In genomic region chr5:18745988-18746615, GRCh38 we compare ENCODE assay signal across 8 cellular contexts.
A peak's percentile ranks its signal among the peaks of the same experiment; 100 is the strongest.
DNase-seq lines count a peak whose midpoint lies in the region; ATAC-seq, FAIRE-seq and TF ChIP-seq lines count a peak whose summit lies in the region.

No MANE protein-coding gene starts in this region.

- CTCF ChIA-PET in activated naive CD4-positive, alpha-beta T cell treated with anti-CD3 and anti-CD28 coated beads for 36 hours (lab: Charles Lee), result no interaction called here
- CTCF ChIA-PET in HepG2 (lab: Yijun Ruan, JAX; ENCODE audit: low intra/inter-chr PET ratio, low total read pairs), result no interaction called here

- H3K36me3 Mint-ChIP-seq in activated naive CD4-positive, alpha-beta T cell treated with anti-CD3 and anti-CD28 coated beads for 36 hours (ENCODE audit: low read depth), result peaks cover 3% of the 10 kb centered on the region

- DNase-seq in ELR (ENCODE audit: low read depth) (peak; percentile 43), HT1080 (ENCODE audit: low read depth) (peak; percentile 82), Peyer's patch (peak in 2 of 3 donors; percentile 49 to 68), HepG2 (ENCODE audit: low spot score) (peak; percentile 45), cerebellar nuclear complex (lab: John Stamatoyannopoulos, UW) (no peak)
- peak; percentile 40 for DNase-seq in activated naive CD4-positive, alpha-beta T cell treated with anti-CD3 and anti-CD28 coated beads for 36 hours

- TF ChIP-seq POLR2A in Peyer's patch (IDR thresholded peaks at IDR 0.05) (no peak), HepG2 (IDR thresholded peaks at IDR 0.05; ENCODE audit: insufficient read depth in 1 of 2, low read depth in 2 of 2, low read length in 2 of 2) (no peak)

- ATAC-seq in GM21515 (IDR thresholded peaks at IDR 0.05; ENCODE audit: unreplicated experiment) (peak; percentile 77), HepG2 (peak; percentile 86)

- H2AFZ ChIP-seq in HepG2 (ENCODE audit: low read length), result peak overlapping the region; percentile 92

- H3K9ac ChIP-seq in HepG2 (ENCODE audit: insufficient read depth, low read depth, low read length) (peak overlapping the region; percentile 69), subcutaneous abdominal adipose tissue (ENCODE audit: low read length in 5 of 5) (peak overlapping the region in 4 of 5 donors; percentile 38 to 71 (median 60))

- no peak for TF ChIP-seq CTCF in Peyer's patch (IDR thresholded peaks at IDR 0.05)
- no peak for TF ChIP-seq CTCF in HepG2 (CRISPR knock-in tag; IDR thresholded peaks at IDR 0.05)

- H3K4me1 Mint-ChIP-seq in activated naive CD4-positive, alpha-beta T cell treated with anti-CD3 and anti-CD28 coated beads for 36 hours (ENCODE audit: low read depth), result peaks cover 30% of the 10 kb centered on the region

- H3K27me3 ChIP-seq in Peyer's patch (no peaks in the 10 kb centered on the region), HepG2 (ENCODE audit: control insufficient read depth in 1 of 2, insufficient read depth in 2 of 2, low read length in 2 of 2) (no peaks in the 10 kb centered on the region; a peak in 1 of 5 replicates), subcutaneous abdominal adipose tissue (ENCODE audit: control insufficient read depth in 5 of 5, insufficient read depth in 4 of 5, low read length in 5 of 5) (no peaks in the 10 kb centered on the region)

- TF ChIP-seq RAD21 in HepG2 (CRISPR knock-in tag; IDR thresholded peaks at IDR 0.05), result no peak

- under 1% methylated on average over 7 of the region's 9 CpGs for WGBS in HepG2 (ENCODE audit: low lambda C conversion rate)

- peaks cover 10% of the 10 kb centered on the region for H3K9me3 Mint-ChIP-seq in activated naive CD4-positive, alpha-beta T cell treated with anti-CD3 and anti-CD28 coated beads for 36 hours

- H3K9me3 ChIP-seq in Peyer's patch (no peaks in the 10 kb centered on the region), HepG2 (ENCODE audit: low read length) (no peaks in the 10 kb centered on the region), subcutaneous abdominal adipose tissue (ENCODE audit: control insufficient read depth in 5 of 5, low read length in 5 of 5) (peaks cover 0 to 3% (median 0%) of the 10 kb centered on the region in 5 donors)

- no peaks in the 10 kb centered on the region for H3K27me3 Mint-ChIP-seq in activated naive CD4-positive, alpha-beta T cell treated with anti-CD3 and anti-CD28 coated beads for 36 hours (ENCODE audit: low read depth)

- H4K20me1 ChIP-seq in HepG2 (ENCODE audit: insufficient read depth, low read length), result no peaks in the 10 kb centered on the region

- H3K27ac ChIP-seq in Peyer's patch (peak overlapping the region; percentile 71 to 80 (median 78)), HepG2 (ENCODE audit: extremely low read length, insufficient read depth, low read length) (peak overlapping the region; percentile 49), subcutaneous abdominal adipose tissue (ENCODE audit: low read depth, low read length) (peak overlapping the region; percentile 54)

- POLR2A ChIA-PET in HepG2 (lab: Yijun Ruan, JAX), result no interaction called here

- in situ Hi-C loops in HepG2 (cut with HindIII; ENCODE audit: extremely low pct_ligation_motif_present, low pct_unique_long_range_greater_than_20kb), result no loop called here

- TF ChIP-seq EP300 in HepG2 (IDR thresholded peaks at IDR 0.05; ENCODE audit: low read depth in 2 of 2, low read length in 2 of 2), result no peak
- TF ChIP-seq EP300 in HepG2 (CRISPR knock-in tag; IDR thresholded peaks at IDR 0.05; ENCODE audit: borderline replicate concordance), result no peak

- FAIRE-seq in HepG2 (lab: Jason Lieb, UNC), result peak; percentile 28

- H3K4me3 ChIP-seq in Peyer's patch (peak overlapping the region; percentile 54 to 61 (median 58)), HepG2 (replicated peaks in 1 of 3; ENCODE audit: insufficient read depth in 1 of 3, low read depth in 2 of 3, low read length in 3 of 3) (peak overlapping the region; percentile 64 to 89 (median 73)), subcutaneous abdominal adipose tissue (ENCODE audit: low read depth in 1 of 5, low read length in 5 of 5) (peak overlapping the region; percentile 60 to 84 (median 74))

- H3K36me3 ChIP-seq in Peyer's patch, result no peaks in the 10 kb centered on the region
- H3K36me3 ChIP-seq in HepG2 (replicated peaks in 1 of 2; ENCODE audit: control insufficient read depth in 1 of 2, insufficient read depth in 2 of 2, low read length in 2 of 2), result no peaks in the 10 kb centered on the region
- no peaks in the 10 kb centered on the region for H3K36me3 ChIP-seq in subcutaneous abdominal adipose tissue (ENCODE audit: control insufficient read depth in 5 of 5, insufficient read depth in 5 of 5, low read length in 5 of 5)

- BruUV-seq in HepG2 (replicated peaks; lab: Mats Ljungman, UMichigan), result no TSS peak

- H3K4me1 ChIP-seq in Peyer's patch (peaks cover 0 to 3% (median 0%) of the 10 kb centered on the region in 4 donors), HepG2 (ENCODE audit: insufficient read depth, low read length) (peaks cover 13% of the 10 kb centered on the region; the same call in 1 of the 2 replicates), subcutaneous abdominal adipose tissue (ENCODE audit: control insufficient read depth in 5 of 5, insufficient read depth in 5 of 5, low read length in 5 of 5) (peaks cover 0 to 6% (median 0%) of the 10 kb centered on the region in 5 donors)

- H3K27ac Mint-ChIP-seq in activated naive CD4-positive, alpha-beta T cell treated with anti-CD3 and anti-CD28 coated beads for 36 hours, result peak overlapping the region; percentile 87

- intact Hi-C loops in activated naive CD4-positive, alpha-beta T cell treated with anti-CD3 and anti-CD28 coated beads for 36 hours (cut with micrococcal nuclease), result loop anchor here (1.0 to 2.0 kb wide), 2 partner anchors 16 to 47 kb away; no protein-coding TSS in a partner anchor
- intact Hi-C loops in HepG2 (cut with micrococcal nuclease; ENCODE audit: unreplicated experiment), result no loop called here

- no peaks in the 10 kb centered on the region for H3K79me2 ChIP-seq in HepG2 (ENCODE audit: insufficient read depth, low read length)

- peak overlapping the region; percentile 90 for H3K4me2 ChIP-seq in HepG2 (ENCODE audit: low read depth, low read length)

- H3K4me3 Mint-ChIP-seq in activated naive CD4-positive, alpha-beta T cell treated with anti-CD3 and anti-CD28 coated beads for 36 hours, result peak overlapping the region; percentile 81

TF ChIP-seq in HepG2, 621 proteins besides CTCF, POLR2A, EP300 and RAD21 (continues in another document):
- TF ChIP-seq NFIB (CRISPR knock-in tag; IDR thresholded peaks at IDR 0.05; ENCODE audit: borderline replicate concordance) (no peak), ZNF607 (CRISPR knock-in tag; IDR thresholded peaks at IDR 0.05; ENCODE audit: borderline replicate concordance) (no peak), SRY (CRISPR knock-in tag; IDR thresholded peaks at IDR 0.05) (no peak), DNMT1 (CRISPR knock-in tag; IDR thresholded peaks at IDR 0.05) (no peak), ZBTB1 (CRISPR knock-in tag; IDR thresholded peaks at IDR 0.05; ENCODE audit: borderline replicate concordance) (no peak), RBFOX2 (IDR thresholded peaks at IDR 0.05; ENCODE audit: low read depth, low read length) (0 out of 2 replicates have a peak, but pooled peaks have one; percentile 18), ETV5 (CRISPR knock-in tag; IDR thresholded peaks at IDR 0.05; ENCODE audit: borderline replicate concordance) (no peak), RBM22 (optimal IDR thresholded peaks at IDR 0.05; ENCODE audit: low read length) (no peak), FOSL2 (CRISPR knock-in tag; IDR thresholded peaks at IDR 0.05) (peak; percentile 66), ZNF770 (CRISPR knock-in tag; IDR thresholded peaks at IDR 0.05) (no peak)
- TF ChIP-seq, protein P1, sequence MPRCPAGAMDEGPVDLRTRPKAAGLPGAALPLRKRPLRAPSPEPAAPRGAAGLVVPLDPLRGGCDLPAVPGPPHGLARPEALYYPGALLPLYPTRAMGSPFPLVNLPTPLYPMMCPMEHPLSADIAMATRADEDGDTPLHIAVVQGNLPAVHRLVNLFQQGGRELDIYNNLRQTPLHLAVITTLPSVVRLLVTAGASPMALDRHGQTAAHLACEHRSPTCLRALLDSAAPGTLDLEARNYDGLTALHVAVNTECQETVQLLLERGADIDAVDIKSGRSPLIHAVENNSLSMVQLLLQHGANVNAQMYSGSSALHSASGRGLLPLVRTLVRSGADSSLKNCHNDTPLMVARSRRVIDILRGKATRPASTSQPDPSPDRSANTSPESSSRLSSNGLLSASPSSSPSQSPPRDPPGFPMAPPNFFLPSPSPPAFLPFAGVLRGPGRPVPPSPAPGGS (CRISPR knock-in tag; IDR thresholded peaks at IDR 0.05), result no peak

Comparison
In these comparisons a context has a peak if more than half of its experiments do, and no peak if none do; other contexts are left out.
1. DNase-seq: peak in ELR (single experiment), HT1080 (single experiment), Peyer's patch (2 of 3), activated naive CD4-positive, alpha-beta T cell treated with anti-CD3 and anti-CD28 coated beads for 36 hours (single experiment) and HepG2 (single experiment); none in cerebellar nuclear complex (0 of 2).
2. Peak in every context shown above with its lines, with median percentiles within 50 percentile points of each other: H3K27ac ChIP-seq and H3K4me3 ChIP-seq.